Comparison of ENCODE assay signal across 9 cellular contexts in the genomic region with DNA sequence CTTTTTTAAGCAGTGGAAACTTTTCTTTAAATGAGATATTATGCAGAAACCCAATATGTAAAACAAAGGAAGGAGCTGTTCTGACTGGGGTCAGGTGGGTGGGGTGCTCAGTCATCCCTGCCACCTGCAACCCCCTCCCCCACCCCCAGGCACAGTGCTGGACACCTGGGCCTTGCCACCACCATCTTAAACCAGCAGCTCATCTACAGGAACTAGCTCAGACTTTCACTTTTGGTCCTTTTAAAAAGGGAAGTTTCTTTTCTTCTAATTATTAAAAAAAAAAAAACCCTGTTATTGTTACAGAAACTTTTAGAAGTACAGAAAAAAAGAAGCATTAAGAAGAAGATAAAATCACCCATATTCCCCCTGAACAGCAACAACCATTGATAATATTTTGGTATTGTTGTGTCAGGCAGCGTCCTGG. TPM values are rescaled to one million over a fixed set of nuclear protein-coding genes. Genes with fewer than 3 reads are reported as not detected.
DNase-seq lines count a peak whose midpoint lies in the region; ATAC-seq, FAIRE-seq and TF ChIP-seq lines count a peak whose summit lies in the region.
"Had no signal": no experiment of that assay in that cellular context is flagged by ENCODE, and none has a peak within 500 bp of the region (broad histone marks: within the 10 kb centered on the region; RNA-seq: fewer than 3 reads in every experiment).

No MANE protein-coding gene starts in this region.

- intact Hi-C loops in activated B cell treated with CpG ODN at 0.5 μM for 24 hours (cut with micrococcal nuclease) = loop anchor here (1.0 to 2.0 kb wide), 7 partner anchors 16 to 120 kb away; partner anchors contain the start of genes ACTR5, DHX35 and PPP1R16B
- intact Hi-C loops in kidney (cut with DNase I) = no loop called here

- FAIRE-seq in GM19239 (lab: Jason Lieb, UNC) = no peak
- FAIRE-seq in kidney (lab: Jason Lieb, UNC) = no peak
- FAIRE-seq: K562 had no signal

- peaks cover 58% of the 10 kb centered on the region for H3K36me3 Mint-ChIP-seq in activated B cell treated with CpG ODN at 0.5 μM for 24 hours (ENCODE audit: low read depth)

- peaks cover 0 to 2% of the 10 kb centered on the region in 2 donors for H3K4me1 ChIP-seq in kidney (ENCODE audit: control insufficient read depth in 1 of 2, insufficient read depth in 1 of 2, low read depth in 1 of 2, low read length in 2 of 2)

- no peak overlapping the region for H3K9ac ChIP-seq in kidney (ENCODE audit: low read length in 2 of 2)

- TF ChIP-seq CTCF in activated B cell treated with CpG ODN at 0.5 μM for 24 hours (IDR thresholded peaks at IDR 0.05) = no peak
- no peak for TF ChIP-seq CTCF in kidney (IDR thresholded peaks at IDR 0.05; ENCODE audit: borderline replicate concordance, extremely low read depth, insufficient read depth)

- CTCF ChIA-PET in activated B cell treated with CpG ODN at 0.5 μM for 24 hours (lab: Charles Lee) = interaction anchor here (0.7 to 2.0 kb wide), 9 partner anchors 8 to 91 kb away, joined by 3 to 20 read pairs (median 4); partner anchors contain the start of gene PPP1R16B

- ATAC-seq in HG03095 (IDR thresholded peaks at IDR 0.05; ENCODE audit: unreplicated experiment) (peak; percentile 83), activated B cell treated with CpG ODN at 0.5 μM for 24 hours (ENCODE audit: low read depth) (peak; percentile 97)
- ATAC-seq: K562 had no signal

- no peaks in the 10 kb centered on the region for H3K36me3 ChIP-seq in kidney (ENCODE audit: control insufficient read depth in 1 of 2, insufficient read depth in 2 of 2, low read length in 2 of 2)

- H3K9me3 ChIP-seq in kidney (ENCODE audit: control insufficient read depth in 1 of 2, low read length in 2 of 2) = no peaks in the 10 kb centered on the region

- DNase-seq in GM19239 (ENCODE audit: insufficient read length, low spot score) (peak; percentile 82), activated B cell treated with CpG ODN at 0.5 μM for 24 hours (peak; percentile 51), kidney (peak; percentile 66), SW 1271 (lab: John Stamatoyannopoulos, UW) (no peak), epidermal melanocyte (ENCODE audit: insufficient read length, low spot score) (no peak), NCI-H345 treated with DMSO at 0.1 percent for 48 hours (lab: John Stamatoyannopoulos, UW; ENCODE audit: unreplicated experiment) (no peak), T1000 (lab: John Stamatoyannopoulos, UW) (no peak)

- H3K9me3 Mint-ChIP-seq in activated B cell treated with CpG ODN at 0.5 μM for 24 hours = no peaks in the 10 kb centered on the region

- H3K27me3 Mint-ChIP-seq in activated B cell treated with CpG ODN at 0.5 μM for 24 hours = no peaks in the 10 kb centered on the region

- H3K4me3 Mint-ChIP-seq in activated B cell treated with CpG ODN at 0.5 μM for 24 hours = peak overlapping the region; percentile 75

- H3K4me1 Mint-ChIP-seq in activated B cell treated with CpG ODN at 0.5 μM for 24 hours = peaks cover 93% of the 10 kb centered on the region

- H3K4me3 ChIP-seq in kidney (ENCODE audit: low read length in 2 of 2) = no peak overlapping the region
- H3K4me3 ChIP-seq: K562 had no signal

- no peak overlapping the region for H3K27ac ChIP-seq in kidney (ENCODE audit: low read depth in 2 of 2, low read length in 2 of 2)

- H3K27ac Mint-ChIP-seq in activated B cell treated with CpG ODN at 0.5 μM for 24 hours = peak overlapping the region; percentile 97

- POLR2A ChIA-PET in activated B cell treated with CpG ODN at 0.5 μM for 24 hours (lab: Charles Lee) = interaction anchor here (0.6 to 9.4 kb wide), 21 partner anchors 8 to 120 kb away, joined by 3 to 140 read pairs (median 7); partner anchors contain the start of genes DHX35 and PPP1R16B

RNA-seq across cellular contexts. Expression of gene PPP1R16B, which starts 37.1 kb away (rescaled TPM):
- 98.3 and 99.3 TPM in 2 replicates for total RNA-seq in activated B cell treated with CpG ODN at 0.5 μM for 24 hours
- total RNA-seq in kidney = 29.4 TPM
- polyA plus RNA-seq in kidney (ENCODE audit: insufficient read depth, low read depth, low replicate concordance) = 11.5 TPM

Comparison
In these comparisons a context has a peak if more than half of its experiments do, and no peak if none do; other contexts are left out.
1. DNase-seq: peak in GM19239 (single experiment), activated B cell treated with CpG ODN at 0.5 μM for 24 hours (single experiment) and kidney (single experiment); none in SW 1271 (0 of 2), epidermal melanocyte (single experiment), NCI-H345 treated with DMSO at 0.1 percent for 48 hours (single experiment) and T1000 (single experiment).